1 cellular context compared by ENCODE assay signal in the genomic region with DNA sequence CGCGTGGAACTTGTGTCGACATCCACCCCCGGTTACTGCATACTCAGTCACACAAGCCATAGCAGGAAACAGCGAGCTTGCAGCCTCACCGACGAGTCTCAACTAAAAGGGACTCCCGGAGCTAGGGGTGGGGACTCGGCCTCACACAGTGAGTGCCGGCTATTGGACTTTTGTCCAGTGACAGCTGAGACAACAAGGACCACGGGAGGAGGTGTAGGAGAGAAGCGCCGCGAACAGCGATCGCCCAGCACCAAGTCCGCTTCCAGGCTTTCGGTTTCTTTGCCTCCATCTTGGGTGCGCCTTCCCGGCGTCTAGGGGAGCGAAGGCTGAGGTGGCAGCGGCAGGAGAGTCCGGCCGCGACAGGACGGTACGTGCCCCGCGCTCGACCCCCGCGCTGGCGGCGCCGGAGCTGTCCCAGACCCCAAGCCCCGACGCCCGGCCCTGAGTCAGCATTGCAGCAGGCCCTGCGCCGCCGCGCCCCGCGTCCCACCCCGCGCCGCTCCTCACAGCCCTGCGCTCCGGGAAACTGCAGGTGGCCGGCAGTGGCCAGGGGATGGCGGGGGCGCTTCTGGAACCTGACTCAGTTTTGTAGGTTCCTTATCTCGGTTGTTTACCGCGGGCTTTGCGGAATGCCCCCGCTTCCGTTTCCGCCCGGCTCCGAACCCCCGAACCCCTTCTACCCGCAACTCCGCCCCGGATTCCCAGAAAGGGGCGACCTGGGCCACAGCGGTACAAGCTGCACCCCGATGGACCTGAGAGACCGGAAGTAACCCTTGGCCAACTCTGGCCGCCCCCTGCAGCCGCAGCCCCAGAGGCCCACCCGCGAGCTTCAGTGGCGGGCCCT.
TF ChIP-seq lines count a peak whose summit lies in the region.

A gene (plus strand): TSS at position 50 of the 844 bp plus-strand sequence. CDS start 13,702 bp downstream, outside the sequence.

TF ChIP-seq in HepG2, 621 proteins besides CTCF, POLR2A, EP300 and RAD21 (continued from another document and continues in another):
- TF ChIP-seq, protein P1, sequence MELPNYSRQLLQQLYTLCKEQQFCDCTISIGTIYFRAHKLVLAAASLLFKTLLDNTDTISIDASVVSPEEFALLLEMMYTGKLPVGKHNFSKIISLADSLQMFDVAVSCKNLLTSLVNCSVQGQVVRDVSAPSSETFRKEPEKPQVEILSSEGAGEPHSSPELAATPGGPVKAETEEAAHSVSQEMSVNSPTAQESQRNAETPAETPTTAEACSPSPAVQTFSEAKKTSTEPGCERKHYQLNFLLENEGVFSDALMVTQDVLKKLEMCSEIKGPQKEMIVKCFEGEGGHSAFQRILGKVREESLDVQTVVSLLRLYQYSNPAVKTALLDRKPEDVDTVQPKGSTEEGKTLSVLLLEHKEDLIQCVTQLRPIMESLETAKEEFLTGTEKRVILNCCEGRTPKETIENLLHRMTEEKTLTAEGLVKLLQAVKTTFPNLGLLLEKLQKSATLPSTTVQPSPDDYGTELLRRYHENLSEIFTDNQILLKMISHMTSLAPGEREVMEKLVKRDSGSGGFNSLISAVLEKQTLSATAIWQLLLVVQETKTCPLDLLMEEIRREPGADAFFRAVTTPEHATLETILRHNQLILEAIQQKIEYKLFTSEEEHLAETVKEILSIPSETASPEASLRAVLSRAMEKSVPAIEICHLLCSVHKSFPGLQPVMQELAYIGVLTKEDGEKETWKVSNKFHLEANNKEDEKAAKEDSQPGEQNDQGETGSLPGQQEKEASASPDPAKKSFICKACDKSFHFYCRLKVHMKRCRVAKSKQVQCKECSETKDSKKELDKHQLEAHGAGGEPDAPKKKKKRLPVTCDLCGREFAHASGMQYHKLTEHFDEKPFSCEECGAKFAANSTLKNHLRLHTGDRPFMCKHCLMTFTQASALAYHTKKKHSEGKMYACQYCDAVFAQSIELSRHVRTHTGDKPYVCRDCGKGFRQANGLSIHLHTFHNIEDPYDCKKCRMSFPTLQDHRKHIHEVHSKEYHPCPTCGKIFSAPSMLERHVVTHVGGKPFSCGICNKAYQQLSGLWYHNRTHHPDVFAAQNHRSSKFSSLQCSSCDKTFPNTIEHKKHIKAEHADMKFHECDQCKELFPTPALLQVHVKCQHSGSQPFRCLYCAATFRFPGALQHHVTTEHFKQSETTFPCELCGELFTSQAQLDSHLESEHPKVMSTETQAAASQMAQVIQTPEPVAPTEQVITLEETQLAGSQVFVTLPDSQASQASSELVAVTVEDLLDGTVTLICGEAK (IDR thresholded peaks at IDR 0.05), result no peak
- TF ChIP-seq, protein P1 (CRISPR knock-in tag; IDR thresholded peaks at IDR 0.05), result peak; percentile 70
- TF ChIP-seq ZNF878 (CRISPR knock-in tag; IDR thresholded peaks at IDR 0.05) (peak; percentile 38; the same call in 1 of the 2 replicates), PCBP1 (IDR thresholded peaks at IDR 0.05; ENCODE audit: borderline replicate concordance, low read depth, low read length) (no peak), NR2C2 (CRISPR knock-in tag; IDR thresholded peaks at IDR 0.05; ENCODE audit: borderline replicate concordance) (no peak; the same call in 1 of the 2 replicates), ZNF709 (CRISPR knock-in tag; IDR thresholded peaks at IDR 0.05) (peak; percentile 26; the same call in 1 of the 2 replicates), ZNF138 (CRISPR knock-in tag; IDR thresholded peaks at IDR 0.05; ENCODE audit: low read depth) (peak; percentile 43; the same call in 1 of the 2 replicates), HDAC2 (CRISPR knock-in tag; IDR thresholded peaks at IDR 0.05) (peak; percentile 61; the same call in 1 of the 2 replicates), MIXL1 (CRISPR knock-in tag; IDR thresholded peaks at IDR 0.05) (peak; percentile 16; the same call in 1 of the 2 replicates), RFX5 (IDR thresholded peaks at IDR 0.05; ENCODE audit: low read depth, low read length) (no peak), ZNF232 (CRISPR knock-in tag; IDR thresholded peaks at IDR 0.05; ENCODE audit: borderline replicate concordance) (peak; percentile 45; the same call in 1 of the 2 replicates), EEA1 (CRISPR knock-in tag; IDR thresholded peaks at IDR 0.05; ENCODE audit: borderline replicate concordance) (peak; percentile 84), SNRNP70 (IDR thresholded peaks at IDR 0.05; ENCODE audit: low read depth, low read length) (no peak), NCOA5 (CRISPR knock-in tag; IDR thresholded peaks at IDR 0.05) (no peak), SOX5 (CRISPR knock-in tag; IDR thresholded peaks at IDR 0.05; ENCODE audit: borderline replicate concordance) (peak; percentile 59; the same call in 1 of the 2 replicates), TBL1XR1 (IDR thresholded peaks at IDR 0.05; ENCODE audit: borderline replicate concordance, low read length, partially characterized antibody) (no peak)
- TF ChIP-seq, protein P2, sequence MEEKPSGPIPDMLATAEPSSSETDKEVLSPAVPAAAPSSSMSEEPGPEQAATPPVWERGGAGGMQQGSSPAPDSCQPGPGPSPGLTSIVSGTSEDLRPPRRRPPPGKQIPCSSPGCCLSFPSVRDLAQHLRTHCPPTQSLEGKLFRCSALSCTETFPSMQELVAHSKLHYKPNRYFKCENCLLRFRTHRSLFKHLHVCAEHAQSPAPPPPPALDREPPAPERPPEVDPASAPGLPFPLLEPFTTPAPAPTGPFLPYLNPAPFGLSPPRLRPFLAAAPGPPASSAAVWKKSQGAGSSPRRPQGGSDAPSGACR (CRISPR knock-in tag; IDR thresholded peaks at IDR 0.05), result no peak; the same call in none of the 2 replicates
- TF ChIP-seq, protein P3, sequence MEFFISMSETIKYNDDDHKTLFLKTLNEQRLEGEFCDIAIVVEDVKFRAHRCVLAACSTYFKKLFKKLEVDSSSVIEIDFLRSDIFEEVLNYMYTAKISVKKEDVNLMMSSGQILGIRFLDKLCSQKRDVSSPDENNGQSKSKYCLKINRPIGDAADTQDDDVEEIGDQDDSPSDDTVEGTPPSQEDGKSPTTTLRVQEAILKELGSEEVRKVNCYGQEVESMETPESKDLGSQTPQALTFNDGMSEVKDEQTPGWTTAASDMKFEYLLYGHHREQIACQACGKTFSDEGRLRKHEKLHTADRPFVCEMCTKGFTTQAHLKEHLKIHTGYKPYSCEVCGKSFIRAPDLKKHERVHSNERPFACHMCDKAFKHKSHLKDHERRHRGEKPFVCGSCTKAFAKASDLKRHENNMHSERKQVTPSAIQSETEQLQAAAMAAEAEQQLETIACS (CRISPR knock-in tag; IDR thresholded peaks at IDR 0.05), result peak; percentile 31; the same call in 1 of the 2 replicates
- TF ChIP-seq, protein P4, sequence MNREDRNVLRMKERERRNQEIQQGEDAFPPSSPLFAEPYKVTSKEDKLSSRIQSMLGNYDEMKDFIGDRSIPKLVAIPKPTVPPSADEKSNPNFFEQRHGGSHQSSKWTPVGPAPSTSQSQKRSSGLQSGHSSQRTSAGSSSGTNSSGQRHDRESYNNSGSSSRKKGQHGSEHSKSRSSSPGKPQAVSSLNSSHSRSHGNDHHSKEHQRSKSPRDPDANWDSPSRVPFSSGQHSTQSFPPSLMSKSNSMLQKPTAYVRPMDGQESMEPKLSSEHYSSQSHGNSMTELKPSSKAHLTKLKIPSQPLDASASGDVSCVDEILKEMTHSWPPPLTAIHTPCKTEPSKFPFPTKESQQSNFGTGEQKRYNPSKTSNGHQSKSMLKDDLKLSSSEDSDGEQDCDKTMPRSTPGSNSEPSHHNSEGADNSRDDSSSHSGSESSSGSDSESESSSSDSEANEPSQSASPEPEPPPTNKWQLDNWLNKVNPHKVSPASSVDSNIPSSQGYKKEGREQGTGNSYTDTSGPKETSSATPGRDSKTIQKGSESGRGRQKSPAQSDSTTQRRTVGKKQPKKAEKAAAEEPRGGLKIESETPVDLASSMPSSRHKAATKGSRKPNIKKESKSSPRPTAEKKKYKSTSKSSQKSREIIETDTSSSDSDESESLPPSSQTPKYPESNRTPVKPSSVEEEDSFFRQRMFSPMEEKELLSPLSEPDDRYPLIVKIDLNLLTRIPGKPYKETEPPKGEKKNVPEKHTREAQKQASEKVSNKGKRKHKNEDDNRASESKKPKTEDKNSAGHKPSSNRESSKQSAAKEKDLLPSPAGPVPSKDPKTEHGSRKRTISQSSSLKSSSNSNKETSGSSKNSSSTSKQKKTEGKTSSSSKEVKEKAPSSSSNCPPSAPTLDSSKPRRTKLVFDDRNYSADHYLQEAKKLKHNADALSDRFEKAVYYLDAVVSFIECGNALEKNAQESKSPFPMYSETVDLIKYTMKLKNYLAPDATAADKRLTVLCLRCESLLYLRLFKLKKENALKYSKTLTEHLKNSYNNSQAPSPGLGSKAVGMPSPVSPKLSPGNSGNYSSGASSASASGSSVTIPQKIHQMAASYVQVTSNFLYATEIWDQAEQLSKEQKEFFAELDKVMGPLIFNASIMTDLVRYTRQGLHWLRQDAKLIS (CRISPR knock-in tag; IDR thresholded peaks at IDR 0.05), result no peak; the same call in 1 of the 2 replicates
- TF ChIP-seq, protein P5, sequence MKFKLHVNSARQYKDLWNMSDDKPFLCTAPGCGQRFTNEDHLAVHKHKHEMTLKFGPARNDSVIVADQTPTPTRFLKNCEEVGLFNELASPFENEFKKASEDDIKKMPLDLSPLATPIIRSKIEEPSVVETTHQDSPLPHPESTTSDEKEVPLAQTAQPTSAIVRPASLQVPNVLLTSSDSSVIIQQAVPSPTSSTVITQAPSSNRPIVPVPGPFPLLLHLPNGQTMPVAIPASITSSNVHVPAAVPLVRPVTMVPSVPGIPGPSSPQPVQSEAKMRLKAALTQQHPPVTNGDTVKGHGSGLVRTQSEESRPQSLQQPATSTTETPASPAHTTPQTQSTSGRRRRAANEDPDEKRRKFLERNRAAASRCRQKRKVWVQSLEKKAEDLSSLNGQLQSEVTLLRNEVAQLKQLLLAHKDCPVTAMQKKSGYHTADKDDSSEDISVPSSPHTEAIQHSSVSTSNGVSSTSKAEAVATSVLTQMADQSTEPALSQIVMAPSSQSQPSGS (CRISPR knock-in tag; IDR thresholded peaks at IDR 0.05), result peak; percentile 66; the same call in 1 of the 2 replicates
- TF ChIP-seq, protein P6, sequence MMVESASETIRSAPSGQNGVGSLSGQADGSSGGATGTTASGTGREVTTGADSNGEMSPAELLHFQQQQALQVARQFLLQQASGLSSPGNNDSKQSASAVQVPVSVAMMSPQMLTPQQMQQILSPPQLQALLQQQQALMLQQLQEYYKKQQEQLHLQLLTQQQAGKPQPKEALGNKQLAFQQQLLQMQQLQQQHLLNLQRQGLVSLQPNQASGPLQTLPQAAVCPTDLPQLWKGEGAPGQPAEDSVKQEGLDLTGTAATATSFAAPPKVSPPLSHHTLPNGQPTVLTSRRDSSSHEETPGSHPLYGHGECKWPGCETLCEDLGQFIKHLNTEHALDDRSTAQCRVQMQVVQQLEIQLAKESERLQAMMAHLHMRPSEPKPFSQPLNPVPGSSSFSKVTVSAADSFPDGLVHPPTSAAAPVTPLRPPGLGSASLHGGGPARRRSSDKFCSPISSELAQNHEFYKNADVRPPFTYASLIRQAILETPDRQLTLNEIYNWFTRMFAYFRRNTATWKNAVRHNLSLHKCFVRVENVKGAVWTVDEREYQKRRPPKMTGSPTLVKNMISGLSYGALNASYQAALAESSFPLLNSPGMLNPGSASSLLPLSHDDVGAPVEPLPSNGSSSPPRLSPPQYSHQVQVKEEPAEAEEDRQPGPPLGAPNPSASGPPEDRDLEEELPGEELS (CRISPR knock-in tag; IDR thresholded peaks at IDR 0.05), result peak; percentile 82
- TF ChIP-seq, protein P7, sequence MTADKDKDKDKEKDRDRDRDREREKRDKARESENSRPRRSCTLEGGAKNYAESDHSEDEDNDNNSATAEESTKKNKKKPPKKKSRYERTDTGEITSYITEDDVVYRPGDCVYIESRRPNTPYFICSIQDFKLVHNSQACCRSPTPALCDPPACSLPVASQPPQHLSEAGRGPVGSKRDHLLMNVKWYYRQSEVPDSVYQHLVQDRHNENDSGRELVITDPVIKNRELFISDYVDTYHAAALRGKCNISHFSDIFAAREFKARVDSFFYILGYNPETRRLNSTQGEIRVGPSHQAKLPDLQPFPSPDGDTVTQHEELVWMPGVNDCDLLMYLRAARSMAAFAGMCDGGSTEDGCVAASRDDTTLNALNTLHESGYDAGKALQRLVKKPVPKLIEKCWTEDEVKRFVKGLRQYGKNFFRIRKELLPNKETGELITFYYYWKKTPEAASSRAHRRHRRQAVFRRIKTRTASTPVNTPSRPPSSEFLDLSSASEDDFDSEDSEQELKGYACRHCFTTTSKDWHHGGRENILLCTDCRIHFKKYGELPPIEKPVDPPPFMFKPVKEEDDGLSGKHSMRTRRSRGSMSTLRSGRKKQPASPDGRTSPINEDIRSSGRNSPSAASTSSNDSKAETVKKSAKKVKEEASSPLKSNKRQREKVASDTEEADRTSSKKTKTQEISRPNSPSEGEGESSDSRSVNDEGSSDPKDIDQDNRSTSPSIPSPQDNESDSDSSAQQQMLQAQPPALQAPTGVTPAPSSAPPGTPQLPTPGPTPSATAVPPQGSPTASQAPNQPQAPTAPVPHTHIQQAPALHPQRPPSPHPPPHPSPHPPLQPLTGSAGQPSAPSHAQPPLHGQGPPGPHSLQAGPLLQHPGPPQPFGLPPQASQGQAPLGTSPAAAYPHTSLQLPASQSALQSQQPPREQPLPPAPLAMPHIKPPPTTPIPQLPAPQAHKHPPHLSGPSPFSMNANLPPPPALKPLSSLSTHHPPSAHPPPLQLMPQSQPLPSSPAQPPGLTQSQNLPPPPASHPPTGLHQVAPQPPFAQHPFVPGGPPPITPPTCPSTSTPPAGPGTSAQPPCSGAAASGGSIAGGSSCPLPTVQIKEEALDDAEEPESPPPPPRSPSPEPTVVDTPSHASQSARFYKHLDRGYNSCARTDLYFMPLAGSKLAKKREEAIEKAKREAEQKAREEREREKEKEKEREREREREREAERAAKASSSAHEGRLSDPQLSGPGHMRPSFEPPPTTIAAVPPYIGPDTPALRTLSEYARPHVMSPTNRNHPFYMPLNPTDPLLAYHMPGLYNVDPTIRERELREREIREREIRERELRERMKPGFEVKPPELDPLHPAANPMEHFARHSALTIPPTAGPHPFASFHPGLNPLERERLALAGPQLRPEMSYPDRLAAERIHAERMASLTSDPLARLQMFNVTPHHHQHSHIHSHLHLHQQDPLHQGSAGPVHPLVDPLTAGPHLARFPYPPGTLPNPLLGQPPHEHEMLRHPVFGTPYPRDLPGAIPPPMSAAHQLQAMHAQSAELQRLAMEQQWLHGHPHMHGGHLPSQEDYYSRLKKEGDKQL (CRISPR knock-in tag; IDR thresholded peaks at IDR 0.05; ENCODE audit: low read depth), result 0 out of 2 replicates have a peak, but pooled peaks have one; percentile 22
